Comparison of ENCODE assay signal across 10 cellular contexts in genomic region chr12:110107369-110108281, GRCh38. TPM values are rescaled to one million over a fixed set of nuclear protein-coding genes. Genes with fewer than 3 reads are reported as not detected.
DNase-seq lines count a peak whose midpoint lies in the region; ATAC-seq and FAIRE-seq lines count a peak whose summit lies in the region.
"Had no signal": no experiment of that assay in that cellular context is flagged by ENCODE, and none has a peak within 500 bp of the region (broad histone marks: within the 10 kb centered on the region; RNA-seq: fewer than 3 reads in every experiment).

No MANE protein-coding gene starts in this region.

- H3K27me3 ChIP-seq in mesendoderm (ENCODE audit: insufficient read depth, low read length, poor library complexity) = no peaks in the 10 kb centered on the region

- FAIRE-seq in urothelium cell line (lab: Jason Lieb, UNC) = no peak

- H3K27ac ChIP-seq in mesendoderm (ENCODE audit: low read depth, low read length) = no peak overlapping the region
- H3K27ac ChIP-seq: epithelial cell of prostate had no signal

- H3K4me1 ChIP-seq in mesendoderm (ENCODE audit: control insufficient read depth, low read depth, low read length) = peaks cover 2% of the 10 kb centered on the region

- no peak overlapping the region for H4K8ac ChIP-seq in mesendoderm (ENCODE audit: low read depth, low read length)

- no CpG with 5 or more reads among the region's 14 CpGs for WGBS in mesendoderm (ENCODE audit: extremely low coverage, insufficient coverage, low lambda C conversion rate)

- no peak overlapping the region for H2BK5ac ChIP-seq in mesendoderm (ENCODE audit: low read length)

- DNase-seq in M059J (ENCODE audit: low read depth) (peak; percentile 93), dermis microvascular lymphatic vessel endothelial cell (ENCODE audit: low read depth in 2 of 2) (peak; percentile 65 to 84), mesendoderm (peak; percentile 85), urothelium cell line (ENCODE audit: low spot score) (peak; percentile 40), COR-L47 (lab: John Stamatoyannopoulos, UW) (no peak)
- DNase-seq in activated CD4-positive, alpha-beta T cell treated with anti-CD3 and anti-CD28 coated beads, Interleukin-2, amount 50 U/mL, for 1 hour = no peak
- DNase-seq: NCI-H774 had no signal

- H3K4me3 ChIP-seq in mesendoderm (ENCODE audit: low read length) = no peak overlapping the region
- H3K4me3 ChIP-seq: skin epidermis had no signal

- no peaks in the 10 kb centered on the region for H3K79me1 ChIP-seq in mesendoderm (ENCODE audit: low read length)

- no peak overlapping the region for H4K5ac ChIP-seq in mesendoderm (ENCODE audit: low read length)

- no peak overlapping the region for H2BK120ac ChIP-seq in mesendoderm (ENCODE audit: low read depth, low read length)

- no peak for ATAC-seq in GM18858 (IDR thresholded peaks at IDR 0.05; ENCODE audit: unreplicated experiment)

- no peak overlapping the region for H2AK5ac ChIP-seq in mesendoderm (ENCODE audit: low read length)

- no peak overlapping the region for H2BK15ac ChIP-seq in mesendoderm (replicated peaks; ENCODE audit: low read depth)

- H3K79me2 ChIP-seq in mesendoderm (ENCODE audit: control insufficient read depth, insufficient read depth, low read length) = no peaks in the 10 kb centered on the region

- no peak overlapping the region for H3K9ac ChIP-seq in mesendoderm (ENCODE audit: low read length)

- H3K56ac ChIP-seq in mesendoderm (ENCODE audit: low read length) = peak overlapping the region; percentile 10

- H3K36me3 ChIP-seq in mesendoderm (ENCODE audit: control insufficient read depth, insufficient read depth, low read length) = no peaks in the 10 kb centered on the region

- H3K23ac ChIP-seq in mesendoderm (ENCODE audit: low read length) = no peak overlapping the region

- H3K4me2 ChIP-seq in mesendoderm (ENCODE audit: low read length) = no peak overlapping the region

- no peak overlapping the region for H3K4ac ChIP-seq in mesendoderm (ENCODE audit: low read depth, low read length)

- no peak overlapping the region for H3K18ac ChIP-seq in mesendoderm (ENCODE audit: low read length)

RNA-seq across cellular contexts. Expression of gene IFT81, which starts 16.5 kb away (rescaled TPM):
- 15.9 and 17.2 TPM in 2 replicates for total RNA-seq in M059J (2014; rRNA removed; shearing (Covaris generic))
- total RNA-seq in dermis microvascular lymphatic vessel endothelial cell = 4.3 and 5.3 TPM in 2 replicates
- polyA plus RNA-seq in mesendoderm (2013, experiment 1 of 2) = 7.0 TPM
- 6.3 TPM for polyA plus RNA-seq in mesendoderm (2013, experiment 2 of 2)

RNA-seq across cellular contexts. Expression of gene C12orf76, which starts 59.3 kb away (rescaled TPM):
- total RNA-seq in M059J (2014; rRNA removed; shearing (Covaris generic)) = 5.4 and 12.5 TPM in 2 replicates
- 11.9 and 15.4 TPM in 2 replicates for total RNA-seq in dermis microvascular lymphatic vessel endothelial cell
- polyA plus RNA-seq in mesendoderm (2013, experiment 1 of 2) = 5.0 TPM
- 5.4 TPM for polyA plus RNA-seq in mesendoderm (2013, experiment 2 of 2)

Comparison
In these comparisons a context has a peak if more than half of its experiments do, and no peak if none do; other contexts are left out.
1. DNase-seq: peak in M059J (single experiment), dermis microvascular lymphatic vessel endothelial cell (2 of 2), mesendoderm (single experiment) and urothelium cell line (single experiment); none in COR-L47 (single experiment) and activated CD4-positive, alpha-beta T cell treated with anti-CD3 and anti-CD28 coated beads, Interleukin-2, amount 50 U/mL, for 1 hour (single experiment).